In genomic region chr3:169772951-169773816, GRCh38 we compare ENCODE assay signal across 1 cellular context.
A peak's percentile ranks its signal among the peaks of the same experiment; 100 is the strongest.
TF ChIP-seq lines count a peak whose summit lies in the region.

MYNN (plus strand) TSS chr3:169773396; CDS start chr3:169774296, 900 bp downstream.

TF ChIP-seq in K562, 482 proteins besides CTCF, POLR2A, EP300 and RAD21 (continued from another document and continues in another):
- TF ChIP-seq REST (CRISPR knock-in tag; IDR thresholded peaks at IDR 0.05; ENCODE audit: low read depth) (no peak), POLR2H (tag; IDR thresholded peaks at IDR 0.05; ENCODE audit: low read depth) (peak; percentile 26), KLF6 (CRISPR knock-in tag; IDR thresholded peaks at IDR 0.05; ENCODE audit: borderline replicate concordance) (0 out of 2 replicates have a peak, but pooled peaks have one; percentile 40), RFX7 (CRISPR knock-in tag; IDR thresholded peaks at IDR 0.05) (no peak), FOXM1 (IDR thresholded peaks at IDR 0.05; ENCODE audit: low read depth) (no peak), FOXM1 (CRISPR knock-in tag; IDR thresholded peaks at IDR 0.05; ENCODE audit: low read depth) (no peak), E2F3 (CRISPR knock-in tag; IDR thresholded peaks at IDR 0.05) (peak; percentile 63; the same call in 1 of the 2 replicates), ZNF253 (CRISPR knock-in tag; conservative IDR thresholded peaks at IDR 0.05) (no peak), PHF21A (IDR thresholded peaks at IDR 0.05; ENCODE audit: borderline replicate concordance, low read depth) (no peak), HINFP (tag; conservative IDR thresholded peaks at IDR 0.05; ENCODE audit: low read depth) (no peak), GABPB1 (CRISPR knock-in tag; IDR thresholded peaks at IDR 0.05) (peak; percentile 93), RBBP5 (IDR thresholded peaks at IDR 0.05; ENCODE audit: borderline replicate concordance, insufficient read depth, low read length, poor library complexity, severe bottlenecking) (peak; percentile 96), ZBTB34 (CRISPR knock-in tag; IDR thresholded peaks at IDR 0.05) (no peak), ZNF561 (CRISPR knock-in tag; conservative IDR thresholded peaks at IDR 0.05) (no peak), ZNF384 (IDR thresholded peaks at IDR 0.05; ENCODE audit: low read depth, low read length) (no peak), TSC22D4 (tag; IDR thresholded peaks at IDR 0.05) (no peak), CUX1 (CRISPR knock-in tag; IDR thresholded peaks at IDR 0.05) (no peak), NFIC (IDR thresholded peaks at IDR 0.05) (peak; percentile 81), HNRNPK (IDR thresholded peaks at IDR 0.05; ENCODE audit: low read depth, low read length, poor library complexity, severe bottlenecking) (no peak), ZBTB40 (IDR thresholded peaks at IDR 0.05) (peak; percentile 83), ZBTB40 (CRISPR knock-in tag; IDR thresholded peaks at IDR 0.05) (no peak), ZNF146 (CRISPR knock-in tag; IDR thresholded peaks at IDR 0.05; ENCODE audit: unreplicated experiment) (no peak), ZNF232 (CRISPR knock-in tag; IDR thresholded peaks at IDR 0.05) (0 out of 2 replicates have a peak, but pooled peaks have one; percentile 76), ZKSCAN1 (IDR thresholded peaks at IDR 0.05; ENCODE audit: low read depth, low read length) (0 out of 2 replicates have a peak, but pooled peaks have one; percentile 9), HCFC1 (IDR thresholded peaks at IDR 0.05; ENCODE audit: low read depth, low read length) (peak; percentile 34), NFIX (CRISPR knock-in tag; IDR thresholded peaks at IDR 0.05; ENCODE audit: low read depth) (no peak), USF2 (CRISPR knock-in tag; IDR thresholded peaks at IDR 0.05) (no peak), HMGN3 (IDR thresholded peaks at IDR 0.05; ENCODE audit: borderline replicate concordance, extremely low read depth, insufficient read length, low read depth, low read length) (peak; percentile 58), BCLAF1 (IDR thresholded peaks at IDR 0.05; ENCODE audit: borderline replicate concordance in 1 of 2, control insufficient read depth in 1 of 2, low read depth in 2 of 2, low read length in 1 of 2) (no peak), ZFX (CRISPR knock-in tag; IDR thresholded peaks at IDR 0.05) (peak; percentile 94), KLF1 (tag; IDR thresholded peaks at IDR 0.05) (no peak), WHSC1 (IDR thresholded peaks at IDR 0.05; ENCODE audit: low read length) (no peak), PTBP1 (IDR thresholded peaks at IDR 0.05; ENCODE audit: low read depth, low read length) (no peak)
